ENCODE assay signal across 10 cellular contexts in the genomic region with DNA sequence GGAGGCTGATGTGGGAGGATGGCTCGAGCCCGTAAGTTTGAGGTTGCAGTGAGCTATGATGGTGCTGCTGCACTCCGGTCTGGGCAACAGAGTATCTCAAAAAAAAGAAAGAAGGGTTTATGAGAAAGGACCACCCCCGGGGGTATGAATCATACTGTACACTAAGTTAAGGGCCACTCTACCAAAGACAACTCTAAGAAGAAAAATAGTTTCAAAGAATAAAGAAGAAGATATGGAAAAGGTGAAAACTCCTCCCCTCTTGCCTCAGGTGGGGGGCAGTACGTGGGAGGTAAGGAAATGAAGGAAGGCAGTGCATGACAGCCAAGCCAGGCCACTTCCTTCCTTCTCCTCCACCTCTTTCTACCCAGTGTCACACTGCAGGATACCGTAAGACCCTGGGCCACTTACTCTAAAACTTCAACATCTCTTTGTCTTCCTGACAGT.
DNase-seq lines count a peak whose midpoint lies in the region; ATAC-seq lines count a peak whose summit lies in the region.
"Had no signal": no experiment of that assay in that cellular context is flagged by ENCODE, and none has a peak within 500 bp of the region (broad histone marks: within the 10 kb centered on the region; RNA-seq: fewer than 3 reads in every experiment).

No MANE protein-coding gene starts in this region.

- peaks cover 20% of the 10 kb centered on the region for H3K36me3 Mint-ChIP-seq in activated CD4-positive, alpha-beta T cell treated with anti-CD3 and anti-CD28 coated beads for 36 hours (ENCODE audit: low read depth)
- peaks cover 25% of the 10 kb centered on the region for H3K36me3 Mint-ChIP-seq in activated CD4-positive, alpha-beta memory T cell treated with anti-CD3 and anti-CD28 coated beads for 36 hours
- H3K36me3 Mint-ChIP-seq in stimulated activated naive B cell treated with anti-CD40 and anti-IgM and Interleukin-4, amounts not matched to agents 10 μg/mL and 1 μg/mL and 100 μg/mL, for 72 hours: peaks cover 15 to 33% of the 10 kb centered on the region in 2 donors

- peak overlapping the region; percentile 62 for H3K4me3 Mint-ChIP-seq in activated CD4-positive, alpha-beta T cell treated with anti-CD3 and anti-CD28 coated beads for 36 hours
- peak overlapping the region; percentile 72 for H3K4me3 Mint-ChIP-seq in activated CD4-positive, alpha-beta memory T cell treated with anti-CD3 and anti-CD28 coated beads for 36 hours
- peak overlapping the region; percentile 5 to 28 for H3K4me3 Mint-ChIP-seq in stimulated activated naive B cell treated with anti-CD40 and anti-IgM and Interleukin-4, amounts not matched to agents 10 μg/mL and 1 μg/mL and 100 μg/mL, for 72 hours

- intact Hi-C loops in activated CD4-positive, alpha-beta T cell treated with anti-CD3 and anti-CD28 coated beads for 36 hours (cut with DNase I, micrococcal nuclease): loop anchor here (1.0 to 10.0 kb wide), 5 partner anchors 23 to 712 kb away; no protein-coding TSS in a partner anchor
- intact Hi-C loops in activated CD4-positive, alpha-beta memory T cell treated with anti-CD3 and anti-CD28 coated beads for 36 hours (cut with micrococcal nuclease): loop anchor here (1.0 to 10.0 kb wide), 6 partner anchors 23 to 682 kb away; no protein-coding TSS in a partner anchor

- CTCF ChIA-PET in activated CD4-positive, alpha-beta T cell treated with anti-CD3 and anti-CD28 coated beads for 36 hours (lab: Charles Lee): interaction anchor here (0.6 to 1.0 kb wide), 3 partner anchors 13 to 217 kb away, joined by 3 to 4 read pairs (median 3); no protein-coding TSS in a partner anchor
- CTCF ChIA-PET in activated CD4-positive, alpha-beta memory T cell treated with anti-CD3 and anti-CD28 coated beads for 36 hours (lab: Charles Lee): no interaction called here

- no peaks in the 10 kb centered on the region for H3K27me3 ChIP-seq in iPS-15b (ENCODE audit: control insufficient read depth, insufficient read depth, low read length)

- peaks cover 99% of the 10 kb centered on the region for H3K4me1 Mint-ChIP-seq in activated CD4-positive, alpha-beta T cell treated with anti-CD3 and anti-CD28 coated beads for 36 hours
- H3K4me1 Mint-ChIP-seq in activated CD4-positive, alpha-beta memory T cell treated with anti-CD3 and anti-CD28 coated beads for 36 hours (ENCODE audit: low read depth): peaks cover 97% of the 10 kb centered on the region
- peaks cover 66 to 94% of the 10 kb centered on the region in 2 donors for H3K4me1 Mint-ChIP-seq in stimulated activated naive B cell treated with anti-CD40 and anti-IgM and Interleukin-4, amounts not matched to agents 10 μg/mL and 1 μg/mL and 100 μg/mL, for 72 hours

- no peaks in the 10 kb centered on the region for H3K9me3 Mint-ChIP-seq in activated CD4-positive, alpha-beta T cell treated with anti-CD3 and anti-CD28 coated beads for 36 hours (ENCODE audit: low read depth)
- no peaks in the 10 kb centered on the region for H3K9me3 Mint-ChIP-seq in activated CD4-positive, alpha-beta memory T cell treated with anti-CD3 and anti-CD28 coated beads for 36 hours
- no peaks in the 10 kb centered on the region for H3K9me3 Mint-ChIP-seq in stimulated activated naive B cell treated with anti-CD40 and anti-IgM and Interleukin-4, amounts not matched to agents 10 μg/mL and 1 μg/mL and 100 μg/mL, for 72 hours

- peak overlapping the region; percentile 85 for H3K27ac Mint-ChIP-seq in activated CD4-positive, alpha-beta T cell treated with anti-CD3 and anti-CD28 coated beads for 36 hours
- H3K27ac Mint-ChIP-seq in activated CD4-positive, alpha-beta memory T cell treated with anti-CD3 and anti-CD28 coated beads for 36 hours: peak overlapping the region; percentile 97
- peak overlapping the region; percentile 27 for H3K27ac Mint-ChIP-seq in stimulated activated naive B cell treated with anti-CD40 and anti-IgM and Interleukin-4, amounts not matched to agents 10 μg/mL and 1 μg/mL and 100 μg/mL, for 72 hours

- POLR2A ChIA-PET in activated CD4-positive, alpha-beta T cell treated with anti-CD3 and anti-CD28 coated beads for 36 hours (lab: Charles Lee): interaction anchor here (0.8 kb wide), 1 partner anchor 23 kb away, joined by 6 read pairs; no protein-coding TSS in a partner anchor
- POLR2A ChIA-PET in activated CD4-positive, alpha-beta memory T cell treated with anti-CD3 and anti-CD28 coated beads for 36 hours (lab: Charles Lee): interaction anchor here (0.6 kb wide), 1 partner anchor 52 kb away, joined by 3 read pairs; no protein-coding TSS in a partner anchor

- peak overlapping the region; percentile 8 for H3K9ac ChIP-seq in iPS-15b (ENCODE audit: low read depth, low read length)

- peak; percentile 61 for ATAC-seq in activated CD4-positive, alpha-beta T cell treated with anti-CD3 and anti-CD28 coated beads for 36 hours
- ATAC-seq in stimulated activated naive B cell treated with anti-CD40 and anti-IgM and Interleukin-4, amounts not matched to agents 10 μg/mL and 1 μg/mL and 100 μg/mL, for 72 hours (replicated peaks): peak in 1 of 2 donors; percentile 12
- no peak for ATAC-seq in HG03439 (IDR thresholded peaks at IDR 0.05; ENCODE audit: unreplicated experiment)
- ATAC-seq: psoas muscle had no signal

- no peaks in the 10 kb centered on the region for H3K27me3 Mint-ChIP-seq in activated CD4-positive, alpha-beta T cell treated with anti-CD3 and anti-CD28 coated beads for 36 hours
- no peaks in the 10 kb centered on the region for H3K27me3 Mint-ChIP-seq in activated CD4-positive, alpha-beta memory T cell treated with anti-CD3 and anti-CD28 coated beads for 36 hours
- H3K27me3 Mint-ChIP-seq in stimulated activated naive B cell treated with anti-CD40 and anti-IgM and Interleukin-4, amounts not matched to agents 10 μg/mL and 1 μg/mL and 100 μg/mL, for 72 hours: no peaks in the 10 kb centered on the region

- peak; percentile 69 for DNase-seq in activated CD4-positive, alpha-beta T cell treated with anti-CD3 and anti-CD28 coated beads for 36 hours
- DNase-seq in activated CD4-positive, alpha-beta T cell treated with anti-CD3 and anti-CD28 coated beads for 1 hour: no peak
- peak; percentile 70 for DNase-seq in activated CD4-positive, alpha-beta memory T cell treated with anti-CD3 and anti-CD28 coated beads for 36 hours
- DNase-seq in stimulated activated naive B cell treated with anti-CD40 and anti-IgM and Interleukin-4, amounts not matched to agents 10 μg/mL and 1 μg/mL and 100 μg/mL, for 72 hours: no peak
- no peak for DNase-seq in SKM-1 treated with dmso at 0.1 percent for 144 hours (lab: John Stamatoyannopoulos, UW; ENCODE audit: unreplicated experiment)
- no peak for DNase-seq in midbrain (lab: John Stamatoyannopoulos, UW)
- DNase-seq: NCI-H2029, psoas muscle had no signal

- H3K4me1 ChIP-seq in iPS-15b (ENCODE audit: control insufficient read depth, insufficient read depth, low read length): peaks cover 6% of the 10 kb centered on the region

- no peaks in the 10 kb centered on the region for H3K9me3 ChIP-seq in iPS-15b (ENCODE audit: control insufficient read depth, insufficient read depth, low read length)
- H3K9me3 ChIP-seq: psoas muscle had no signal

- H3K4me3 ChIP-seq in iPS-15b (ENCODE audit: low read depth, low read length): no peak overlapping the region
- H3K4me3 ChIP-seq: psoas muscle had no signal

- no peaks in the 10 kb centered on the region for H3K36me3 ChIP-seq in iPS-15b (ENCODE audit: control insufficient read depth, insufficient read depth, low read length)

Comparison
In these comparisons a context has a peak if more than half of its experiments do, and no peak if none do; other contexts are left out.
1. DNase-seq: peak in activated CD4-positive, alpha-beta T cell treated with anti-CD3 and anti-CD28 coated beads for 36 hours (single experiment) and activated CD4-positive, alpha-beta memory T cell treated with anti-CD3 and anti-CD28 coated beads for 36 hours (single experiment); none in activated CD4-positive, alpha-beta T cell treated with anti-CD3 and anti-CD28 coated beads for 1 hour (single experiment), stimulated activated naive B cell treated with anti-CD40 and anti-IgM and Interleukin-4, amounts not matched to agents 10 μg/mL and 1 μg/mL and 100 μg/mL, for 72 hours (single experiment), SKM-1 treated with dmso at 0.1 percent for 144 hours (single experiment) and midbrain (single experiment).
2. H3K27ac Mint-ChIP-seq: peak in every context shown above with its lines; median percentile 97 in activated CD4-positive, alpha-beta memory T cell treated with anti-CD3 and anti-CD28 coated beads for 36 hours; 85 in activated CD4-positive, alpha-beta T cell treated with anti-CD3 and anti-CD28 coated beads for 36 hours; 27 in stimulated activated naive B cell treated with anti-CD40 and anti-IgM and Interleukin-4, amounts not matched to agents 10 μg/mL and 1 μg/mL and 100 μg/mL, for 72 hours.
3. H3K4me3 Mint-ChIP-seq: peak in every context shown above with its lines; median percentile 72 in activated CD4-positive, alpha-beta memory T cell treated with anti-CD3 and anti-CD28 coated beads for 36 hours; 62 in activated CD4-positive, alpha-beta T cell treated with anti-CD3 and anti-CD28 coated beads for 36 hours; 16 in stimulated activated naive B cell treated with anti-CD40 and anti-IgM and Interleukin-4, amounts not matched to agents 10 μg/mL and 1 μg/mL and 100 μg/mL, for 72 hours.